ENCODE assay signal across 1 cellular context in the genomic region with DNA sequence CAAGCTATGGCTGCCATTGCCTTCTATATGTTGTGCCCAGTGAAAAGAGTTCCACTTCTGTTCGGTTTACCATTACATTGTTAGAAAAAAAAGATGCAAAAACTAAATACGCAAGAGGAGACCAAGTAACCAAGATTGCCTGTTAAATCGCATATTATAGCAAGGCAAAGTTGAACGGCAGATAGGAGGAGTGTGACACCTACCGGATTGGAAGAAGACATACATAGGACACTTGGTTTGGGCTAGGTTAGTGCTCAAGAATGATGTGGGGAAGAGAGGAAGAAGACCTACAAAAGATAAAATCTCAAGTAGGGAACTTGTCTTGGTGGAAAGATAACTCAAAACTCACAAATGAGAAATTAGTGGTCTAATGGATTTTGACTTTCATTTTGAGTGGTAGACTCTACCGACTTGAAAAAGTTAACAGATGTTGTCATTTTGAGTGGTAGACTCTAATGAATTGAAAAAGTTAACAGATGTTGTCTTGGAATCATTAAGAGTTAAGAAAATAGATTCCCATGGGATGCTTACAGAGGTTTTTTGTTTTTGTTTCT.
TF ChIP-seq lines count a peak whose summit lies in the region.

No MANE protein-coding gene starts in this region.

TF ChIP-seq in H1, 55 proteins besides CTCF, POLR2A, EP300 and RAD21 (continued from another document):
- no peak for TF ChIP-seq HDAC2 (IDR thresholded peaks at IDR 0.05; ENCODE audit: borderline replicate concordance in 1 of 2, low read depth in 2 of 2, low read length in 2 of 2)
- TF ChIP-seq CEBPB (IDR thresholded peaks at IDR 0.05; ENCODE audit: low read depth, low read length) = no peak
- no peak for TF ChIP-seq TAF1 (IDR thresholded peaks at IDR 0.05; ENCODE audit: low read depth, low read length)
- TF ChIP-seq CHD1 (IDR thresholded peaks at IDR 0.05; ENCODE audit: low read depth, low read length) = no peak
- no peak for TF ChIP-seq SAP30 (IDR thresholded peaks at IDR 0.05; ENCODE audit: insufficient read depth, insufficient replicate concordance, low read length)
- no peak for TF ChIP-seq BACH1 (IDR thresholded peaks at IDR 0.05; ENCODE audit: low read length)
- TF ChIP-seq CTBP2 (IDR thresholded peaks at IDR 0.05; ENCODE audit: borderline replicate concordance, insufficient read depth, insufficient read length, low read length) = no peak
- no peak for TF ChIP-seq PHF8 (conservative IDR thresholded peaks at IDR 0.05; ENCODE audit: low read depth, low read length)
- no peak for TF ChIP-seq YY1 (IDR thresholded peaks at IDR 0.05; ENCODE audit: low read depth, low read length)
- no peak for TF ChIP-seq TCF12 (IDR thresholded peaks at IDR 0.05; ENCODE audit: low read depth, low read length)
- no peak for TF ChIP-seq SP1 (IDR thresholded peaks at IDR 0.05; ENCODE audit: low read depth, low read length)
- TF ChIP-seq CBX5 (IDR thresholded peaks at IDR 0.05; ENCODE audit: low read depth, low read length) = no peak
- no peak for TF ChIP-seq RXRA (IDR thresholded peaks at IDR 0.05; ENCODE audit: insufficient read depth, low read depth, low read length)
TF ChIP-seq in H1: peak in this region for 0.
